ENCODE assay signal across 2 cellular contexts in genomic region chr6:137625100-137625661, GRCh38.
TF ChIP-seq lines count a peak whose summit lies in the region.

No MANE protein-coding gene starts in this region.

TF ChIP-seq in HepG2, 621 proteins besides CTCF, POLR2A, EP300 and RAD21 (continued from another document and continues in another):
- TF ChIP-seq E2F1 (CRISPR knock-in tag; IDR thresholded peaks at IDR 0.05) (no peak), YEATS2 (CRISPR knock-in tag; IDR thresholded peaks at IDR 0.05; ENCODE audit: borderline replicate concordance) (no peak), ZBTB2 (CRISPR knock-in tag; IDR thresholded peaks at IDR 0.05; ENCODE audit: low read depth) (no peak), REL (CRISPR knock-in tag; conservative IDR thresholded peaks at IDR 0.05) (no peak), ZNF407 (CRISPR knock-in tag; IDR thresholded peaks at IDR 0.05; ENCODE audit: not compliant biosample characterization) (no peak), ZMYM4 (CRISPR knock-in tag; IDR thresholded peaks at IDR 0.05) (no peak)

TF ChIP-seq in SK-N-SH treated with all-trans-retinoic acid at 6 μM for 48 hours, 23 proteins besides CTCF, POLR2A, EP300 and RAD21 (continued from another document):
- TF ChIP-seq TSHZ2 (CRISPR knock-in tag; IDR thresholded peaks at IDR 0.05) (no peak), BACH2 (CRISPR knock-in tag; IDR thresholded peaks at IDR 0.05; ENCODE audit: borderline replicate concordance) (no peak), ZC3H10 (CRISPR knock-in tag; IDR thresholded peaks at IDR 0.05) (no peak), GLIS3 (CRISPR knock-in tag; IDR thresholded peaks at IDR 0.05) (no peak), ZNF8 (CRISPR knock-in tag; IDR thresholded peaks at IDR 0.05) (no peak)
TF ChIP-seq in SK-N-SH treated with all-trans-retinoic acid at 6 μM for 48 hours: peak in this region for 0.
